ENCODE assay signal across 8 cellular contexts in the genomic region with DNA sequence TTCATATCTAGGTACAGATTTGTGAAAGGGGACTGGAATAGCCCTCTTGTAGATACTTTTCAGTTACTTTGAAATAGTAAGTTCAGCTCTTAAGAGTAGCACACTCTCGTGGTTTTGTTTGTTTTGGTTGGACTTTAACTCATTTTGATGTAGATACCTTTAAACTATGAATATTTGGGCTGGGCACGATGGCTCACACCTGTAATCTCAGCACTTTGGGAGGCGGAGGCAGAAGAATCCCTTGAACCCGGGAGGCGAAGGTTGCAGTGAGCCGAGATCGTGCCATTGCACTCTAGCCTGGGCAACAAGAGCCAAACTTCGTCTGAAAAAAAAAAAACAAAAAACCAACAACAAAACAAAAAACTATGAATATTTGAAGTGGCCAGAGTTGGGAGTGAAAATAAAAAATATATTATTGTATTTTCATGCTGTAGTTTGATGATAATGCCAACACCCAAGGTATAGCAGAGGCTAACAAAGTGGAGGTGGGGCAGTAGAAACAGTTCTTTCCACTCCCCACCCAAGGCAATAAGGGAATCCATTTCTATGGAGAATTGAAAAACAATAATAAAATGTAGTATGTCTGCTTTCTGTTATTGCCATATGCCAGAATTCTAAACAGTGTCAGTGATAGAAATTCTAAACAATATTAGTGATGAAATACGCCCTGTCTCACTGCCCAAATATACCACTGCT. TPM values are rescaled to one million over a fixed set of nuclear protein-coding genes. Genes with fewer than 3 reads are reported as not detected.
DNase-seq lines count a peak whose midpoint lies in the region; ATAC-seq and TF ChIP-seq lines count a peak whose summit lies in the region.

No MANE protein-coding gene starts in this region.

- H4K12ac ChIP-seq in trophoblast cell (ENCODE audit: low read depth, low read length) = no peak overlapping the region

- TF ChIP-seq POLR2A in lower leg skin (IDR thresholded peaks at IDR 0.05) = no peak

- no peaks in the 10 kb centered on the region for H3K9me3 Mint-ChIP-seq in Caco-2 (ENCODE audit: unreplicated experiment)

- no peak overlapping the region for H2BK5ac ChIP-seq in trophoblast cell (ENCODE audit: low read depth, low read length, poor library complexity)

- peak overlapping the region; percentile 75 for H3K4me2 ChIP-seq in OCI-LY3 (ENCODE audit: low read length)
- H3K4me2 ChIP-seq in trophoblast cell (ENCODE audit: low read length) = peak overlapping the region; percentile 53

- no peak overlapping the region for H3K14ac ChIP-seq in trophoblast cell (ENCODE audit: low read length)

- no peak overlapping the region for H3K27ac Mint-ChIP-seq in Caco-2 (ENCODE audit: unreplicated experiment)

- no peak for ATAC-seq in GM18519 (IDR thresholded peaks at IDR 0.05; ENCODE audit: low FRiP score, unreplicated experiment)

- no peak overlapping the region for H4K91ac ChIP-seq in trophoblast cell (ENCODE audit: low read depth, low read length)

- POLR2A ChIA-PET in Caco-2 (lab: Charles Lee) = no interaction called here

- H3K79me2 ChIP-seq in OCI-LY3 (ENCODE audit: low read length) (peaks cover 64% of the 10 kb centered on the region), trophoblast cell (ENCODE audit: control insufficient read depth, insufficient read depth, low read length, poor library complexity) (peaks cover 11% of the 10 kb centered on the region)

- no peak overlapping the region for H2BK12ac ChIP-seq in trophoblast cell (ENCODE audit: low read length)

- peak overlapping the region; percentile 80 for H3K4me3 Mint-ChIP-seq in Caco-2 (ENCODE audit: unreplicated experiment)

- no TSS peak for BruUV-seq in Caco-2 (replicated peaks; lab: Mats Ljungman, UMichigan)

- DNase-seq in Caco-2 = no peak
- DNase-seq in epithelial cell of prostate (ENCODE audit: low read depth, low spot score) = no peak
- DNase-seq in trophoblast cell = no peak
- no peak for DNase-seq in activated gamma-delta T cell (lab: John Stamatoyannopoulos, UW)
- no peak for DNase-seq in NCI-H1436 treated with DMSO at 0.1 percent for 48 hours (lab: John Stamatoyannopoulos, UW)
- DNase-seq in lower leg skin (ENCODE audit: low spot score in 2 of 2) = no peak

- no peak overlapping the region for H3K18ac ChIP-seq in trophoblast cell (ENCODE audit: low read length)

- no peak overlapping the region for H4K8ac ChIP-seq in trophoblast cell (ENCODE audit: low read depth, low read length)

- H3K36me3 ChIP-seq in Caco-2 (ENCODE audit: control insufficient read depth, insufficient read depth, low read length) (no peaks in the 10 kb centered on the region), OCI-LY3 (replicated peaks; ENCODE audit: low read depth, low read length) (peaks cover 6% of the 10 kb centered on the region), trophoblast cell (ENCODE audit: control insufficient read depth in 1 of 2, insufficient read depth in 2 of 2, low read length in 2 of 2) (no peaks in the 10 kb centered on the region)

- no peaks in the 10 kb centered on the region for H3K27me3 ChIP-seq in Caco-2 (replicated peaks; ENCODE audit: control insufficient read depth, insufficient read depth, low read length)
- H3K27me3 ChIP-seq in OCI-LY3 (ENCODE audit: low read depth, low read length) = no peaks in the 10 kb centered on the region
- H3K27me3 ChIP-seq in trophoblast cell (ENCODE audit: insufficient read depth, low read length) = no peaks in the 10 kb centered on the region

- no peaks in the 10 kb centered on the region for H3K27me3 Mint-ChIP-seq in Caco-2 (ENCODE audit: insufficient read depth, unreplicated experiment)

- H3K23ac ChIP-seq in trophoblast cell (ENCODE audit: low read length) = no peak overlapping the region

- H3K4me1 ChIP-seq in Caco-2 (peaks cover 20% of the 10 kb centered on the region), OCI-LY3 (ENCODE audit: low read length) (peaks cover 11% of the 10 kb centered on the region), trophoblast cell (ENCODE audit: control insufficient read depth in 1 of 2, insufficient read depth in 2 of 2, low read length in 2 of 2) (peaks cover 5 to 6% of the 10 kb centered on the region in 2 experiments)

- peak overlapping the region; percentile 82 for H3K4me3 ChIP-seq in Caco-2 (ENCODE audit: low read depth, low read length)
- H3K4me3 ChIP-seq in OCI-LY3 (ENCODE audit: low read length) = peak overlapping the region; percentile 83
- H3K4me3 ChIP-seq in trophoblast cell (ENCODE audit: low read depth, low read length) = no peak overlapping the region
- no peak overlapping the region for H3K4me3 ChIP-seq in lower leg skin (ENCODE audit: low read depth, poor library complexity, severe bottlenecking)

- H3K36me3 Mint-ChIP-seq in Caco-2 (ENCODE audit: insufficient read depth, unreplicated experiment) = peaks cover 37% of the 10 kb centered on the region

- CTCF ChIA-PET in Caco-2 (lab: Charles Lee) = no interaction called here

- peaks cover 27% of the 10 kb centered on the region for H4K20me1 ChIP-seq in OCI-LY3 (ENCODE audit: insufficient read depth, low read length)

- intact Hi-C loops in Caco-2 (cut with micrococcal nuclease; ENCODE audit: unreplicated experiment) = loop anchor here (10.0 kb wide), 1 partner anchor 472 kb away; a partner anchor contains a TSS
- intact Hi-C loops in lower leg skin (cut with DNase I; ENCODE audit: low total_unique reads) = no loop called here

- no CpG with 5 or more reads among the region's 9 CpGs for WGBS in trophoblast cell (ENCODE audit: extremely low coverage, insufficient coverage, insufficient read length)
- 49% methylated on average over 9 of the region's 9 CpGs for WGBS in lower leg skin, 2 donors

- TF ChIP-seq CTCF in Caco-2 (IDR thresholded peaks at IDR 0.05; ENCODE audit: insufficient read depth in 1 of 2, low read depth in 1 of 2, low read length in 1 of 2, severe bottlenecking in 1 of 2, unreplicated experiment in 1 of 2) (no peak), OCI-LY3 (IDR thresholded peaks at IDR 0.05; ENCODE audit: low read depth, low read length) (no peak), lower leg skin (IDR thresholded peaks at IDR 0.05) (no peak)

- H3K4me1 Mint-ChIP-seq in Caco-2 (ENCODE audit: low read depth, unreplicated experiment) = peaks cover 18% of the 10 kb centered on the region

- peak overlapping the region; percentile 71 for H3K4ac ChIP-seq in trophoblast cell (ENCODE audit: low read depth, low read length)

- H3K9me3 ChIP-seq in Caco-2 (no peaks in the 10 kb centered on the region), OCI-LY3 (ENCODE audit: insufficient read depth, low read length) (no peaks in the 10 kb centered on the region), trophoblast cell (ENCODE audit: insufficient read depth, low read depth, low read length) (no peaks in the 10 kb centered on the region)

- peaks cover 6% of the 10 kb centered on the region for H3K79me1 ChIP-seq in trophoblast cell (ENCODE audit: low read length)

- H2AK5ac ChIP-seq in trophoblast cell (ENCODE audit: low read length) = no peak overlapping the region

- H3K9ac ChIP-seq in OCI-LY3 (ENCODE audit: low read length) = peak overlapping the region; percentile 83
- no peak overlapping the region for H3K9ac ChIP-seq in trophoblast cell (ENCODE audit: low read length)

- H2BK120ac ChIP-seq in trophoblast cell (ENCODE audit: insufficient read depth, low read length, poor library complexity) = no peak overlapping the region

- H2AFZ ChIP-seq in OCI-LY3 (ENCODE audit: low read depth, low read length) (no peak overlapping the region), trophoblast cell (ENCODE audit: insufficient read depth, low read length, poor library complexity) (no peak overlapping the region)

- H3K27ac ChIP-seq in OCI-LY3 (ENCODE audit: low read length) (no peak overlapping the region), epithelial cell of prostate (peak overlapping the region; percentile 81), trophoblast cell (ENCODE audit: low read depth, low read length) (no peak overlapping the region)

RNA-seq across cellular contexts. Expression of a gene that starts 1.7 kb away (rescaled TPM):
- total RNA-seq in Caco-2 (2022) = 31.7 and 32.3 TPM in 2 replicates
- 26.8 and 27.1 TPM in 2 replicates for polyA plus RNA-seq in trophoblast cell (2013)
- 10 to 100 TPM in 1 of 4 donors, 1 to 10 TPM in 3; 5.0 to 14.8 (median 9.1) TPM for total RNA-seq in lower leg skin

Comparison
In these comparisons a context has a peak if more than half of its experiments do, and no peak if none do; other contexts are left out.
1. H3K4me3 ChIP-seq: peak in Caco-2 (single experiment) and OCI-LY3 (single experiment); none in trophoblast cell (single experiment) and lower leg skin (single experiment).